ENCODE assay signal across 1 cellular context in genomic region chr15:34352996-34353395, GRCh38. TPM values are rescaled to one million over a fixed set of nuclear protein-coding genes. Genes with fewer than 3 reads are reported as not detected.
"Had no signal": no experiment of that assay in that cellular context is flagged by ENCODE, and none has a peak within 500 bp of the region (broad histone marks: within the 10 kb centered on the region; RNA-seq: fewer than 3 reads in every experiment).

No MANE protein-coding gene starts in this region.

RNA-seq across cellular contexts. Expression of gene NUTM1, which starts 9.9 kb away (rescaled TPM):
- total RNA-seq: G401 had no signal
